8 cellular contexts compared by ENCODE assay signal in genomic region chr12:50103767-50104321, GRCh38. TPM values are rescaled to one million over a fixed set of nuclear protein-coding genes. Genes with fewer than 3 reads are reported as not detected.
DNase-seq lines count a peak whose midpoint lies in the region; ATAC-seq and TF ChIP-seq lines count a peak whose summit lies in the region.

GPD1 (plus strand) TSS chr12:50104008; CDS start chr12:50104051, 43 bp downstream.

- H3K23ac ChIP-seq in mesenchymal stem cell (ENCODE audit: low read length in 2 of 2), result no peak within 1 kb of the TSS

- no peak for ATAC-seq in thoracic aorta (ENCODE audit: insufficient number of reproducible peaks, low FRiP score, low read depth)
- ATAC-seq in GM19328 (IDR thresholded peaks at IDR 0.05; ENCODE audit: unreplicated experiment), result no peak

- peaks cover 20% of the 10 kb centered on the region for H3K4me1 ChIP-seq in OCI-LY3 (ENCODE audit: low read length)
- H3K4me1 ChIP-seq in duodenal mucosa (ENCODE audit: control insufficient read depth in 1 of 2, insufficient read depth in 2 of 2, low read length in 2 of 2), result peaks cover 42% of the 10 kb centered on the region in 2 donors
- H3K4me1 ChIP-seq in mesenchymal stem cell (ENCODE audit: control insufficient read depth, insufficient read depth, low read depth, low read length), result peaks cover 18% of the 10 kb centered on the region
- H3K4me1 ChIP-seq in thoracic aorta (ENCODE audit: control insufficient read depth in 1 of 2, low read depth in 2 of 2), result peaks cover 8 to 16% of the 10 kb centered on the region in 2 donors

- H4K91ac ChIP-seq in mesenchymal stem cell (ENCODE audit: low read length), result no peak within 1 kb of the TSS

- no peaks in the 10 kb centered on the region for H3K79me1 ChIP-seq in mesenchymal stem cell (replicated peaks; ENCODE audit: low read length, poor library complexity, severe bottlenecking)

- H2BK15ac ChIP-seq in mesenchymal stem cell (ENCODE audit: low read depth, poor library complexity, severe bottlenecking), result no peak within 1 kb of the TSS

- H2BK120ac ChIP-seq in mesenchymal stem cell (ENCODE audit: low read depth, low read length), result no peak within 1 kb of the TSS

- H3K4ac ChIP-seq in mesenchymal stem cell (ENCODE audit: low read depth in 1 of 2, low read length in 2 of 2), result no peak within 1 kb of the TSS

- no peak within 1 kb of the TSS for H3K4me3 ChIP-seq in OCI-LY3 (ENCODE audit: low read length)
- peak within 1 kb of the TSS; percentile 66 to 74 for H3K4me3 ChIP-seq in duodenal mucosa (ENCODE audit: low read depth in 1 of 2, low read length in 2 of 2)
- no peak within 1 kb of the TSS for H3K4me3 ChIP-seq in mesenchymal stem cell (ENCODE audit: insufficient read depth in 1 of 2, low read depth in 1 of 2, low read length in 2 of 2)
- H3K4me3 ChIP-seq in thoracic aorta, result no peak within 1 kb of the TSS

- H2AK5ac ChIP-seq in mesenchymal stem cell (ENCODE audit: low read length, severe bottlenecking), result no peak within 1 kb of the TSS

- H4K20me1 ChIP-seq in OCI-LY3 (ENCODE audit: insufficient read depth, low read length), result no peaks in the 10 kb centered on the region

- POLR2A ChIA-PET in GM10248 (lab: Yijun Ruan, JAX), result interaction anchor here (2.4 kb wide), 1 partner anchor 9 kb away, joined by 11 read pairs; the partner anchor contains the start of gene COX14

- H3K36me3 ChIP-seq in OCI-LY3 (replicated peaks; ENCODE audit: low read depth, low read length), result peaks cover 18% of the 10 kb centered on the region
- H3K36me3 ChIP-seq in duodenal mucosa (ENCODE audit: control insufficient read depth in 1 of 2, insufficient read depth in 2 of 2, low read length in 2 of 2), result peaks cover 11 to 28% of the 10 kb centered on the region in 2 donors
- peaks cover 27 to 31% of the 10 kb centered on the region in 2 experiments for H3K36me3 ChIP-seq in mesenchymal stem cell (ENCODE audit: control insufficient read depth in 1 of 2, insufficient read depth in 2 of 2, low read depth in 1 of 2, low read length in 2 of 2)
- H3K36me3 ChIP-seq in thoracic aorta, result peaks cover 8% of the 10 kb centered on the region

- CTCF ChIA-PET in GM10248 (lab: Yijun Ruan, JAX), result interaction anchor here (0.6 to 8.9 kb wide), 10 partner anchors 7 to 137 kb away, joined by 3 to 109 read pairs (median 6); partner anchors contain the start of genes CERS5, COX14 and SMARCD1

- peak within 1 kb of the TSS in 1 of 2 experiments; percentile 54 for H2BK12ac ChIP-seq in mesenchymal stem cell (ENCODE audit: low read length in 2 of 2)

- H3K4me2 ChIP-seq in OCI-LY3 (ENCODE audit: low read length) (0 out of 2 replicates have a peak within 1 kb of the TSS, but pooled peaks have one; percentile 12), mesenchymal stem cell (ENCODE audit: low read length, poor library complexity, severe bottlenecking) (no peak within 1 kb of the TSS)

- H3K9me3 ChIP-seq in OCI-LY3 (ENCODE audit: insufficient read depth, low read length), result no peaks in the 10 kb centered on the region
- H3K9me3 ChIP-seq in duodenal mucosa (ENCODE audit: control insufficient read depth in 1 of 2, low read length in 2 of 2), result no peaks in the 10 kb centered on the region
- no peaks in the 10 kb centered on the region for H3K9me3 ChIP-seq in mesenchymal stem cell (ENCODE audit: control insufficient read depth, low read length)
- H3K9me3 ChIP-seq in thoracic aorta, result no peaks in the 10 kb centered on the region

- no peak within 1 kb of the TSS for H3K18ac ChIP-seq in mesenchymal stem cell (ENCODE audit: low read depth in 1 of 2, low read length in 2 of 2)

- H3K14ac ChIP-seq in mesenchymal stem cell (ENCODE audit: low read length in 2 of 2), result no peak within 1 kb of the TSS

- WGBS in mesenchymal stem cell, result 57% methylated on average over 13 of the region's 13 CpGs

- no peaks in the 10 kb centered on the region for H3K79me2 ChIP-seq in OCI-LY3 (ENCODE audit: low read length)

- no peak within 1 kb of the TSS for H2BK5ac ChIP-seq in mesenchymal stem cell (ENCODE audit: low read depth, low read length, poor library complexity, severe bottlenecking)

- 0 out of 2 replicates have a peak within 1 kb of the TSS, but pooled peaks have one; percentile 6 for H3K27ac ChIP-seq in OCI-LY3 (ENCODE audit: low read length)
- H3K27ac ChIP-seq in duodenal mucosa (ENCODE audit: low read depth, low read length), result peak within 1 kb of the TSS; percentile 79
- no peak within 1 kb of the TSS for H3K27ac ChIP-seq in mesenchymal stem cell (ENCODE audit: low read length, poor library complexity, severe bottlenecking)
- no peak within 1 kb of the TSS for H3K27ac ChIP-seq in thoracic aorta

- H4K8ac ChIP-seq in mesenchymal stem cell (ENCODE audit: low read length), result no peak within 1 kb of the TSS

- TF ChIP-seq CTCF in OCI-LY3 (IDR thresholded peaks at IDR 0.05; ENCODE audit: low read depth, low read length) (no peak), thoracic aorta (IDR thresholded peaks at IDR 0.05) (peak; percentile 12), GM10248 (IDR thresholded peaks at IDR 0.05; ENCODE audit: control extremely low read depth, extremely low read depth, low read depth, missing control alignments) (no peak)

- no peaks in the 10 kb centered on the region for H3K27me3 ChIP-seq in OCI-LY3 (ENCODE audit: low read depth, low read length)
- H3K27me3 ChIP-seq in duodenal mucosa (ENCODE audit: control insufficient read depth in 1 of 2, insufficient read depth in 2 of 2, low read length in 2 of 2), result no peaks in the 10 kb centered on the region
- peaks cover 0 to 6% of the 10 kb centered on the region in 2 experiments for H3K27me3 ChIP-seq in mesenchymal stem cell (ENCODE audit: control insufficient read depth in 1 of 2, insufficient read depth in 1 of 2, low read length in 2 of 2)
- H3K27me3 ChIP-seq in thoracic aorta (replicated peaks; ENCODE audit: insufficient read depth), result no peaks in the 10 kb centered on the region

- H3K9ac ChIP-seq in OCI-LY3 (ENCODE audit: low read length), result peak within 1 kb of the TSS; percentile 19; the same call in 1 of the 2 replicates
- H3K9ac ChIP-seq in duodenal mucosa (ENCODE audit: low read depth in 1 of 2, low read length in 2 of 2), result peak within 1 kb of the TSS; percentile 61 to 68
- H3K9ac ChIP-seq in mesenchymal stem cell (ENCODE audit: low read length), result no peak within 1 kb of the TSS

- no peak within 1 kb of the TSS for H2AFZ ChIP-seq in OCI-LY3 (ENCODE audit: low read depth, low read length)
- no peak within 1 kb of the TSS for H2AFZ ChIP-seq in mesenchymal stem cell (ENCODE audit: low read depth, low read length)

- peak; percentile 28 to 38 for DNase-seq in activated CD4-positive, alpha-beta T cell treated with anti-CD3 and anti-CD28 coated beads, Interleukin-2, amount 50 U/mL, for 48 hours
- no peak for DNase-seq in activated CD4-positive, alpha-beta T cell treated with anti-CD3 and anti-CD28 coated beads for 1 hour
- DNase-seq in mesenchymal stem cell, result peak; percentile 19
- no peak for DNase-seq in thoracic aorta (ENCODE audit: low spot score)
- no peak for DNase-seq in GM10248 (ENCODE audit: extremely low spot score)

RNA-seq across cellular contexts. Expression of gene GPD1, which starts in this region (rescaled TPM):
- polyA plus RNA-seq in mesenchymal stem cell (2013, experiment 1 of 2), result not detected
- not detected for polyA plus RNA-seq in mesenchymal stem cell (2013, experiment 2 of 2)
- total RNA-seq in thoracic aorta, result 1 to 10 TPM; 4.2 to 5.0 TPM

Comparison
In these comparisons a context has a peak if more than half of its experiments do, and no peak if none do; other contexts are left out.
1. DNase-seq: peak in activated CD4-positive, alpha-beta T cell treated with anti-CD3 and anti-CD28 coated beads, Interleukin-2, amount 50 U/mL, for 48 hours (2 of 2) and mesenchymal stem cell (single experiment); none in activated CD4-positive, alpha-beta T cell treated with anti-CD3 and anti-CD28 coated beads for 1 hour (single experiment), thoracic aorta (single experiment) and GM10248 (single experiment).
2. H3K27ac ChIP-seq: peak in OCI-LY3 (single experiment) and duodenal mucosa (single experiment); none in mesenchymal stem cell (single experiment) and thoracic aorta (0 of 2).
3. H3K4me3 ChIP-seq: peak in duodenal mucosa (2 of 2); none in OCI-LY3 (single experiment), mesenchymal stem cell (0 of 2) and thoracic aorta (single experiment).